9 cellular contexts compared by ENCODE assay signal in the genomic region with DNA sequence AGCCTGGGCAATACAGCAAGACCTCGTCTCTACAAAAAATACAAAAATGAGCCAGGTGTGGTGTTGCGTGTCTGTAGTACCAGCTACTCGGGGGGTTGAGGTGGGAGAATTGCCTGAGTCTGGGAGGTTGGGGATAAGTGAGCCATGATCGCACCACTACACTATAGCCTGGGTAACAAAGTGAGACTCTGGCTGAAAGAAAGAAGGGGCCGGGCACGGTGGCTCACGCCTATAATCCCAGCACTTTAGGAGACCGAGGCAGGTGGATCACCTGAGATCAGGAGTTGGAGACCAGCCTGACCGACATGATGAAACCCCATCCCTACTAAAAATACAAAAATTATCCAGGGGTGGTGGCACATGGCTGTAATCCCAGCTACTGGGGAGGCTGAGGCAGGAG.
"Had no signal": no experiment of that assay in that cellular context is flagged by ENCODE, and none has a peak within 500 bp of the region (broad histone marks: within the 10 kb centered on the region; RNA-seq: fewer than 3 reads in every experiment).

No MANE protein-coding gene starts in this region.

- H3K36me3 Mint-ChIP-seq: IgD-negative memory B cell had no signal

- H3K9ac ChIP-seq: GM23248 had no signal

- H3K4me3 ChIP-seq: GM23248, HAP-1 had no signal

- H3K4me3 Mint-ChIP-seq: HFFc6, IgD-negative memory B cell had no signal

- H3K4me1 ChIP-seq: HAP-1 had no signal

- H3K27ac Mint-ChIP-seq: HFFc6, IgD-negative memory B cell had no signal

- H3K9me3 ChIP-seq: HAP-1 had no signal

- H3K27ac ChIP-seq: GM23248, HL-60 had no signal

- DNase-seq: GM23248, GOT3, H7, HFFc6 had no signal

- ATAC-seq: HCT116, HepG2 had no signal

- H3K36me3 ChIP-seq: HAP-1 had no signal

- H3K9me3 Mint-ChIP-seq: HFFc6, IgD-negative memory B cell had no signal
